8 cellular contexts compared by ENCODE assay signal in genomic region chr14:23469127-23469905, GRCh38. TPM values are rescaled to one million over a fixed set of nuclear protein-coding genes. Genes with fewer than 3 reads are reported as not detected.
DNase-seq lines count a peak whose midpoint lies in the region; ATAC-seq and TF ChIP-seq lines count a peak whose summit lies in the region.

Gene NGDN (plus strand): TSS chr14:23469703. CDS start chr14:23469716, 13 bp downstream.

- H3K27me3 ChIP-seq in muscle layer of colon (ENCODE audit: control insufficient read depth in 1 of 2, insufficient read depth in 2 of 2, low read length in 2 of 2): no peaks in the 10 kb centered on the region

- peak within 1 kb of the TSS; percentile 81 for H3K9ac ChIP-seq in muscle layer of colon (ENCODE audit: low read length)

- H3K27me3 Mint-ChIP-seq in activated T-cell treated with anti-CD3 and anti-CD28 coated beads, Interleukin-2, amount 50 U/mL, for 4 hours (ENCODE audit: low read depth): no peaks in the 10 kb centered on the region

- peak within 1 kb of the TSS; percentile 84 for H3K27ac ChIP-seq in muscle layer of colon (ENCODE audit: low read depth, low read length)

- peak; percentile 100 for DNase-seq in DMS79 treated with DMSO at 0.1 percent for 48 hours (lab: John Stamatoyannopoulos, UW)
- DNase-seq in KG1 (lab: John Stamatoyannopoulos, UW): peak; percentile 97
- peak; percentile 85 for DNase-seq in activated T-cell treated with anti-CD3 and anti-CD28 coated beads, Interleukin-2, amount 50 U/mL, for 4 hours
- DNase-seq in stimulated activated CD8-positive, alpha-beta memory T cell treated with anti-CD3 and anti-CD28 coated beads, Interleukin-7, amount 100 ng/mL, for 24 hours (ENCODE audit: low read depth): peak; percentile 83

- H3K4me1 Mint-ChIP-seq in activated T-cell treated with anti-CD3 and anti-CD28 coated beads, Interleukin-2, amount 50 U/mL, for 4 hours (ENCODE audit: low read depth): peaks cover 10% of the 10 kb centered on the region

- no peaks in the 10 kb centered on the region for H3K9me3 ChIP-seq in muscle layer of colon (ENCODE audit: low read length)

- ATAC-seq in GM21723 (IDR thresholded peaks at IDR 0.05; ENCODE audit: unreplicated experiment): peak; percentile 97
- peak; percentile 94 to 95 for ATAC-seq in activated T-cell treated with anti-CD3 and anti-CD28 coated beads, Interleukin-2, amount 50 U/mL, for 4 hours
- ATAC-seq in esophagus mucosa: peak; percentile 99

- H3K4me3 Mint-ChIP-seq in activated T-cell treated with anti-CD3 and anti-CD28 coated beads, Interleukin-2, amount 50 U/mL, for 4 hours: no peak within 1 kb of the TSS

- peaks cover 25% of the 10 kb centered on the region for H3K36me3 ChIP-seq in muscle layer of colon (ENCODE audit: insufficient read depth, low read length)

- peak within 1 kb of the TSS; percentile 92 to 99 for H3K4me3 ChIP-seq in muscle layer of colon (ENCODE audit: low read depth in 1 of 2, low read length in 2 of 2)

- peaks cover 18% of the 10 kb centered on the region for H3K4me1 ChIP-seq in muscle layer of colon (ENCODE audit: insufficient read depth, low read length)

- H3K9me3 Mint-ChIP-seq in activated T-cell treated with anti-CD3 and anti-CD28 coated beads, Interleukin-2, amount 50 U/mL, for 4 hours: no peaks in the 10 kb centered on the region

- peaks cover 13% of the 10 kb centered on the region for H3K36me3 Mint-ChIP-seq in activated T-cell treated with anti-CD3 and anti-CD28 coated beads, Interleukin-2, amount 50 U/mL, for 4 hours (ENCODE audit: insufficient read depth)

TF ChIP-seq in PFSK-1, 5 proteins besides CTCF, POLR2A, EP300 and RAD21:
- no peak for TF ChIP-seq SIN3A (IDR thresholded peaks at IDR 0.05; ENCODE audit: borderline replicate concordance, insufficient read depth, low read length)
- TF ChIP-seq REST (IDR thresholded peaks at IDR 0.05; ENCODE audit: insufficient read depth in 1 of 2, low read depth in 2 of 2, low read length in 2 of 2): no peak
- peak; percentile 68; the same call in 1 of the 2 replicates for TF ChIP-seq TAF1 (IDR thresholded peaks at IDR 0.05; ENCODE audit: borderline replicate concordance, insufficient read depth, low read length)
- no peak for TF ChIP-seq FOXP2 (optimal IDR thresholded peaks at IDR 0.05; ENCODE audit: borderline replicate concordance, extremely low read depth, extremely low read length, insufficient read depth)
- peak; percentile 53; the same call in 1 of the 2 replicates for TF ChIP-seq POLR2AphosphoS5 (IDR thresholded peaks at IDR 0.05; ENCODE audit: low read depth, low read length)

RNA-seq across cellular contexts. Expression of gene NGDN, which starts in this region (rescaled TPM):
- 33.6 TPM for polyA plus RNA-seq in PFSK-1 (2012; ENCODE audit: insufficient read length, low read depth)
- 100 to 1,000 TPM; 115 to 120 (median 117) TPM for total RNA-seq in activated T-cell treated with anti-CD3 and anti-CD28 coated beads, Interleukin-2, amount 50 U/mL, for 4 hours
- 20.4 TPM for total RNA-seq in esophagus mucosa

Comparison
In these comparisons a context has a peak if more than half of its experiments do, and no peak if none do; other contexts are left out.
1. Peak in every context shown above with its lines: DNase-seq, ATAC-seq, H3K4me3 ChIP-seq and H3K27ac ChIP-seq.